In the genomic region with DNA sequence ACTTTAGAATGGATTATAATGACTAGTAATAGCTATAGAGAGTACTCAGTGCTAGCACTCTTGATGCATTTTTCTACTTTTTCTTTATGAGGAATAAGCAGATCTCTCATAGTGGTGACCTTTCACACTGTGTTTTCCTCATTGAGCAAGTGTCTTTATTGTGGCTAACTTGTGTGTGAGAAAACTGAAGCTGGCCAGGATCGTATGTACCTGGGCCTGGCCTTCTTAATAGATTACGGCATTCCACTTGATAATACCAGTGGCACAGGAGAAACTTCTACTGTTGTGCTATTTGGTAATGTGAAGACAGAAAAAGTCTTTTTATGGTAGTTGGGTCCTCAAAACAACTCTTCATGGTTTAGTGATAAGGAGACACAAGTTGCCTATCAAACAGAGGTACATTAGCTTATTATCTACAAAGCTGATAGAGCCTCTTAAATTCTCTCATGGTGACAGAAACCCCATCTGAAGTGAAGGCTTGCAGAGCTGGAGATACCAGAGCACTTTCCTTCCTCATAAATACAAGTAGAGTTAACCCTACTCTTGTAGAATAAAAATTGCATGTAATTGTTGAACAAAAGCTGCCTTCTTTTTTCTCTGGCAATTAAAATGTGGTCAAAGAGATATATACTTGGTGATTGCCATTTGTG, we compare ENCODE assay signal across 19 cellular contexts.
"Had no signal": no experiment of that assay in that cellular context is flagged by ENCODE, and none has a peak within 500 bp of the region (broad histone marks: within the 10 kb centered on the region; RNA-seq: fewer than 3 reads in every experiment).

No MANE protein-coding gene starts in this region.

- H3K9me3 Mint-ChIP-seq: activated B cell treated with CpG ODN at 0.5 μM for 24 hours, neural progenitor cell, type B pancreatic cell had no signal

- FAIRE-seq: bronchial epithelial cell, colon, endothelial cell of umbilical vein had no signal

- H3K9me3 ChIP-seq: spleen had no signal

- ATAC-seq: foreskin keratinocyte; SK-N-SH treated with all-trans-retinoic acid at 6 μM for 48 hours; stimulated activated memory B cell treated with anti-CD40 and anti-IgM and Interleukin-4, amounts not matched to agents 10 μg/mL and 1 μg/mL and 100 μg/mL, for 72 hours had no signal

- H3K4me3 Mint-ChIP-seq: activated B cell treated with CpG ODN at 0.5 μM for 24 hours; activated naive CD8-positive, alpha-beta T cell treated with anti-CD3 and anti-CD28 coated beads for 36 hours; activated T-cell treated with anti-CD3 and anti-CD28 coated beads, Interleukin-2, amount 50 U/mL, for 24 hours; neural progenitor cell; stimulated activated memory B cell treated with anti-CD40 and anti-IgM and Interleukin-4, amounts not matched to agents 10 μg/mL and 1 μg/mL and 100 μg/mL, for 72 hours; type B pancreatic cell had no signal

- H3K9ac ChIP-seq: neural progenitor cell, parathyroid adenoma had no signal

- H3K27ac ChIP-seq: foreskin keratinocyte, neural progenitor cell, parathyroid adenoma, spleen had no signal

- H3K4me1 ChIP-seq: foreskin keratinocyte, neural progenitor cell, parathyroid adenoma, spleen had no signal

- H3K27me3 ChIP-seq: foreskin keratinocyte, neural progenitor cell, spleen had no signal

- H3K36me3 ChIP-seq: neural progenitor cell had no signal

- H3K4me2 ChIP-seq: neural progenitor cell had no signal

- DNase-seq: activated B cell treated with CpG ODN at 0.5 μM for 24 hours; activated effector memory CD4-positive, alpha-beta T cell treated with Interleukin-2 at 50 U/mL for 16 hours; activated naive CD8-positive, alpha-beta T cell treated with anti-CD3 and anti-CD28 coated beads for 36 hours; activated T-cell treated with anti-CD3 and anti-CD28 coated beads, Interleukin-2, amount 50 U/mL, for 24 hours; effector CD4-positive, alpha-beta T cell; foreskin keratinocyte; left colon; mesenchymal stem cell; spleen; stimulated activated CD4-positive, alpha-beta T cell treated with anti-CD3 and anti-CD28 coated beads, Interleukin-1b, Interleukin-23, amount 100 ng/mL, for 48 hours; substantia nigra had no signal

- H2AFZ ChIP-seq: neural progenitor cell, parathyroid adenoma had no signal

- H3K4me1 Mint-ChIP-seq: activated B cell treated with CpG ODN at 0.5 μM for 24 hours; activated naive CD8-positive, alpha-beta T cell treated with anti-CD3 and anti-CD28 coated beads for 36 hours; neural progenitor cell had no signal

- H3K27me3 Mint-ChIP-seq: activated B cell treated with CpG ODN at 0.5 μM for 24 hours; activated naive CD8-positive, alpha-beta T cell treated with anti-CD3 and anti-CD28 coated beads for 36 hours; activated T-cell treated with anti-CD3 and anti-CD28 coated beads, Interleukin-2, amount 50 U/mL, for 24 hours; stimulated activated memory B cell treated with anti-CD40 and anti-IgM and Interleukin-4, amounts not matched to agents 10 μg/mL and 1 μg/mL and 100 μg/mL, for 72 hours; type B pancreatic cell had no signal

- H3K79me2 ChIP-seq: parathyroid adenoma had no signal

- H3K4me3 ChIP-seq: neural progenitor cell, spleen had no signal

- H3K27ac Mint-ChIP-seq: activated B cell treated with CpG ODN at 0.5 μM for 24 hours; activated naive CD8-positive, alpha-beta T cell treated with anti-CD3 and anti-CD28 coated beads for 36 hours; activated T-cell treated with anti-CD3 and anti-CD28 coated beads, Interleukin-2, amount 50 U/mL, for 24 hours; neural progenitor cell; stimulated activated memory B cell treated with anti-CD40 and anti-IgM and Interleukin-4, amounts not matched to agents 10 μg/mL and 1 μg/mL and 100 μg/mL, for 72 hours; type B pancreatic cell had no signal
